ENCODE assay signal across 16 cellular contexts in the genomic region with DNA sequence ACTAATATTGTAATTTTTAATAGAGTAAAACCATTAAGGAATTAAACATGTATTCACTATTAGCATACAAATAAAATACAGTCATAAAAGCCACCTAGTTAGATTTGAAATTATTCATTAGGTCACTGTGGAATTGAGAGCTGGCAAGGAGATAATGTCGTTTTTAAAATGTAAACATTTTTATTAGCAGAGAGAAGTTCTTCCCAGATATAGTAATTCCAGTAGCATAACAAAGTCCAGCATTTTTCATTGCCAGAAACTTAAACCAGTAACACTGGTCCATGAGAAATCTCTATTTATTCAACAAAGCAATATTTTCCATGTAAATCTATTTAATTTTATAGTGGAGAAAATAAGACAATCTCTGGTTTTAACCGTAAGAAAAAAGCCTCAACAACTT. TPM values are rescaled to one million over a fixed set of nuclear protein-coding genes. Genes with fewer than 3 reads are reported as not detected.
DNase-seq lines count a peak whose midpoint lies in the region; ATAC-seq, FAIRE-seq and TF ChIP-seq lines count a peak whose summit lies in the region.
"Had no signal": no experiment of that assay in that cellular context is flagged by ENCODE, and none has a peak within 500 bp of the region (broad histone marks: within the 10 kb centered on the region; RNA-seq: fewer than 3 reads in every experiment).

No MANE protein-coding gene starts in this region.

- no peaks in the 10 kb centered on the region for H3K27me3 ChIP-seq in CD4-positive, CD25-positive, alpha-beta regulatory T cell (ENCODE audit: control insufficient read depth, insufficient read depth, low read length)
- H3K27me3 ChIP-seq in CD4-positive, alpha-beta T cell (ENCODE audit: control insufficient read depth, insufficient read depth, low read length), result no peaks in the 10 kb centered on the region
- H3K27me3 ChIP-seq: BE2C, SJSA1 had no signal

- H3K4me1 Mint-ChIP-seq in CD4-positive, CD25-positive, alpha-beta regulatory T cell, result peaks cover 19 to 56% (median 25%) of the 10 kb centered on the region in 4 donors
- peaks cover 45% of the 10 kb centered on the region for H3K4me1 Mint-ChIP-seq in CD4-positive, alpha-beta T cell (ENCODE audit: low read depth)
- peaks cover 4% of the 10 kb centered on the region for H3K4me1 Mint-ChIP-seq in glutamatergic neuron (ENCODE audit: low read depth, unreplicated experiment)

- H3K36me3 Mint-ChIP-seq in CD4-positive, CD25-positive, alpha-beta regulatory T cell, result no peaks in the 10 kb centered on the region
- H3K36me3 Mint-ChIP-seq in CD4-positive, alpha-beta T cell (ENCODE audit: low read depth), result no peaks in the 10 kb centered on the region
- no peaks in the 10 kb centered on the region for H3K36me3 Mint-ChIP-seq in glutamatergic neuron (ENCODE audit: unreplicated experiment)

- ATAC-seq in CD4-positive, CD25-positive, alpha-beta regulatory T cell (ENCODE audit: low read depth in 2 of 2), result no peak
- ATAC-seq in CD4-positive, alpha-beta T cell (ENCODE audit: poor library complexity), result no peak
- ATAC-seq in GM21367 (IDR thresholded peaks at IDR 0.05; ENCODE audit: unreplicated experiment) (no peak), omental fat pad (ENCODE audit: low FRiP score) (no peak)

- H3K9me3 ChIP-seq in CD4-positive, CD25-positive, alpha-beta regulatory T cell (ENCODE audit: control insufficient read depth in 2 of 2, low read length in 2 of 2), result no peaks in the 10 kb centered on the region
- no peaks in the 10 kb centered on the region for H3K9me3 ChIP-seq in CD4-positive, alpha-beta T cell (ENCODE audit: control insufficient read depth, low read length)
- H3K9me3 ChIP-seq: BE2C, SJSA1 had no signal

- no peaks in the 10 kb centered on the region for H3K36me3 ChIP-seq in CD4-positive, CD25-positive, alpha-beta regulatory T cell (ENCODE audit: control insufficient read depth, insufficient read depth, low read length)
- H3K36me3 ChIP-seq: BE2C, SJSA1 had no signal

- H3K27me3 Mint-ChIP-seq in CD4-positive, CD25-positive, alpha-beta regulatory T cell, result peaks cover 4% of the 10 kb centered on the region
- H3K27me3 Mint-ChIP-seq in CD4-positive, alpha-beta T cell, result no peaks in the 10 kb centered on the region
- no peaks in the 10 kb centered on the region for H3K27me3 Mint-ChIP-seq in glutamatergic neuron (ENCODE audit: unreplicated experiment)

- FAIRE-seq in HTR-8/SVneo (lab: Jason Lieb, UNC), result no peak
- FAIRE-seq: D721Med had no signal

- H3K9me3 Mint-ChIP-seq in CD4-positive, CD25-positive, alpha-beta regulatory T cell, result no peaks in the 10 kb centered on the region
- no peaks in the 10 kb centered on the region for H3K9me3 Mint-ChIP-seq in CD4-positive, alpha-beta T cell
- H3K9me3 Mint-ChIP-seq in glutamatergic neuron (ENCODE audit: unreplicated experiment), result no peaks in the 10 kb centered on the region
- H3K9me3 Mint-ChIP-seq: CD8-positive, alpha-beta memory T cell; H9 had no signal

- H3K27ac ChIP-seq in CD4-positive, CD25-positive, alpha-beta regulatory T cell (ENCODE audit: insufficient read depth, low read length, poor library complexity, severe bottlenecking), result no peak overlapping the region
- no peak overlapping the region for H3K27ac ChIP-seq in CD4-positive, alpha-beta T cell (ENCODE audit: low read depth, low read length)
- H3K27ac ChIP-seq in VCaP, result peak overlapping the region; percentile 68
- H3K27ac ChIP-seq: SJSA1 had no signal

- H3K27ac Mint-ChIP-seq in CD4-positive, CD25-positive, alpha-beta regulatory T cell, result peak overlapping the region in 2 of 3 donors; percentile 44 to 64
- H3K27ac Mint-ChIP-seq in CD4-positive, alpha-beta T cell, result peak overlapping the region; percentile 63
- no peak overlapping the region for H3K27ac Mint-ChIP-seq in glutamatergic neuron (ENCODE audit: unreplicated experiment)
- H3K27ac Mint-ChIP-seq: CD8-positive, alpha-beta memory T cell; H9 had no signal

- intact Hi-C loops in CD4-positive, alpha-beta T cell (cut with DNase I, micrococcal nuclease), result no loop called here

- peak overlapping the region; percentile 70 to 92 (median 75) for H3K4me3 Mint-ChIP-seq in CD4-positive, CD25-positive, alpha-beta regulatory T cell
- peak overlapping the region; percentile 85 for H3K4me3 Mint-ChIP-seq in CD4-positive, alpha-beta T cell
- peak overlapping the region; percentile 71 for H3K4me3 Mint-ChIP-seq in glutamatergic neuron (ENCODE audit: unreplicated experiment)
- H3K4me3 Mint-ChIP-seq: H9 had no signal

- TF ChIP-seq CTCF in CD4-positive, alpha-beta T cell (IDR thresholded peaks at IDR 0.05), result no peak
- no peak for TF ChIP-seq CTCF in VCaP (conservative IDR thresholded peaks at IDR 0.05)
- no peak for TF ChIP-seq CTCF in glutamatergic neuron (IDR thresholded peaks at IDR 0.05; ENCODE audit: partially characterized antibody, unreplicated experiment)
- no peak for TF ChIP-seq CTCF in omental fat pad (IDR thresholded peaks at IDR 0.05)

- POLR2A ChIA-PET in CD4-positive, alpha-beta T cell (lab: Charles Lee), result no interaction called here

- H3K4me3 ChIP-seq in CD4-positive, CD25-positive, alpha-beta regulatory T cell (ENCODE audit: low read depth, low read length), result peak overlapping the region; percentile 87
- H3K4me3 ChIP-seq: SJSA1 had no signal

- H3K4me1 ChIP-seq in CD4-positive, CD25-positive, alpha-beta regulatory T cell (ENCODE audit: control insufficient read depth, insufficient read depth, low read length, poor library complexity, severe bottlenecking), result no peaks in the 10 kb centered on the region
- H3K4me1 ChIP-seq: BE2C, SJSA1 had no signal

- CTCF ChIA-PET in CD4-positive, alpha-beta T cell (lab: Charles Lee), result no interaction called here

- DNase-seq in CD4-positive, CD25-positive, alpha-beta regulatory T cell, result no peak
- no peak for DNase-seq in CD4-positive, alpha-beta T cell
- DNase-seq in glutamatergic neuron (no peak), omental fat pad (ENCODE audit: low spot score) (no peak), HTR-8/SVneo (ENCODE audit: insufficient read length, low spot score) (no peak)
- DNase-seq in activated effector memory CD4-positive, alpha-beta T cell treated with anti-CD3 and anti-CD28 coated beads, Interleukin-2, amount 50 U/mL, for 16 hours, result no peak
- DNase-seq: BE2C; CD8-positive, alpha-beta memory T cell; H9; Karpas-422; MM.1S; NCI-H1694 had no signal

RNA-seq across cellular contexts. Expression of gene ENOX2, which starts 17.5 kb away (rescaled TPM):
- total RNA-seq in CD4-positive, CD25-positive, alpha-beta regulatory T cell, result 10.6 TPM
- polyA plus RNA-seq in CD4-positive, CD25-positive, alpha-beta regulatory T cell, result 10 to 100 TPM; 18.9 to 23.3 (median 20.5) TPM
- total RNA-seq in CD4-positive, alpha-beta T cell, result 1 to 10 TPM; 4.0 to 6.5 TPM
- total RNA-seq in glutamatergic neuron (ENCODE audit: unreplicated experiment) (15.4 TPM), omental fat pad (10 to 100 TPM; 10.2 to 27.0 (median 12.9) TPM)
